Comparison of ENCODE assay signal across 18 cellular contexts in the genomic region with DNA sequence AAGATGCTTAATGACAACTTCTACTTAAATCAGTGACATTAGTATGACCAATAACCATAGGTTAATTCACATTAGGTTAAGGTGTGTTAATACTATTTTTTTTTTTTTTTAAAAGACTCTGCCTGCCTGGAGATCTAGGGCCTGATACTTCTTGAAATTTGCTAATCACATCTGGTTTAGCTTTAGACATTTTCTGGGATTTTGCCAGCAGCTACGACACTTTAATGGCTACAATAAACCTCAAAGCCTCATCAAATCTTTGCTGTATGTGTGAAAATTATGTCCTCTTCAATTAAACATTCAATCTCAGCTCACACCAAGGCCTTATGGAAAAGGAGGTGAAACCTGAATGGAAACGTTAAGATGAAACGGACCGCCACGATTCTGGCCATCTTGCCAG.
"Had no signal": no experiment of that assay in that cellular context is flagged by ENCODE, and none has a peak within 500 bp of the region (broad histone marks: within the 10 kb centered on the region; RNA-seq: fewer than 3 reads in every experiment).

No MANE protein-coding gene starts in this region.

- H3K4me1 ChIP-seq: foreskin keratinocyte, psoas muscle, right lobe of liver, spleen had no signal

- H3K4me1 Mint-ChIP-seq: stimulated activated memory B cell treated with anti-CD40 and anti-IgM and Interleukin-4, amounts not matched to agents 10 μg/mL and 1 μg/mL and 100 μg/mL, for 72 hours had no signal

- H3K9me3 ChIP-seq: neutrophil, psoas muscle, right lobe of liver, spleen had no signal

- H3K9me3 Mint-ChIP-seq: stimulated activated naive CD8-positive, alpha-beta T cell treated with anti-CD3 and anti-CD28 coated beads, Interleukin-15, Interleukin-2, amounts not matched to agents 100 ng/mL and 50 ng/mL, for 24 hours had no signal

- DNase-seq: cortex of kidney; effector memory CD4-positive, alpha-beta T cell; foreskin keratinocyte; head of caudate nucleus; left colon; naive thymus-derived CD4-positive, alpha-beta T cell; psoas muscle; retina; right lobe of liver; spleen; stimulated activated CD4-positive, alpha-beta T cell treated with anti-CD3 and anti-CD28 coated beads, Interleukin-15, amount 100 ng/mL, for 24 hours; stimulated activated CD4-positive, alpha-beta T cell treated with anti-CD3 and anti-CD28 coated beads, Interleukin-1b, Interleukin-23, amount 100 ng/mL, for 48 hours; stimulated activated CD4-positive, alpha-beta T cell treated with anti-CD3 and anti-CD28 coated beads, Interleukin-4, amount 100 ng/mL, for 24 hours; trophoblast cell had no signal

- H3K4me3 ChIP-seq: hepatocyte, psoas muscle, right lobe of liver, spleen had no signal

- H3K36me3 Mint-ChIP-seq: stimulated activated memory B cell treated with anti-CD40 and anti-IgM and Interleukin-4, amounts not matched to agents 10 μg/mL and 1 μg/mL and 100 μg/mL, for 72 hours had no signal

- H3K27ac ChIP-seq: foreskin keratinocyte, neutrophil, psoas muscle, right lobe of liver, spleen had no signal

- H3K79me2 ChIP-seq: hepatocyte had no signal

- H3K4me3 Mint-ChIP-seq: naive thymus-derived CD4-positive, alpha-beta T cell; stimulated activated memory B cell treated with anti-CD40 and anti-IgM and Interleukin-4, amounts not matched to agents 10 μg/mL and 1 μg/mL and 100 μg/mL, for 72 hours; stimulated activated naive CD8-positive, alpha-beta T cell treated with anti-CD3 and anti-CD28 coated beads, Interleukin-15, Interleukin-2, amounts not matched to agents 100 ng/mL and 50 ng/mL, for 24 hours had no signal

- H3K36me3 ChIP-seq: neutrophil, right lobe of liver, spleen had no signal

- H2AFZ ChIP-seq: hepatocyte had no signal

- H3K27ac Mint-ChIP-seq: naive thymus-derived CD4-positive, alpha-beta T cell; stimulated activated memory B cell treated with anti-CD40 and anti-IgM and Interleukin-4, amounts not matched to agents 10 μg/mL and 1 μg/mL and 100 μg/mL, for 72 hours; stimulated activated naive CD8-positive, alpha-beta T cell treated with anti-CD3 and anti-CD28 coated beads, Interleukin-15, Interleukin-2, amounts not matched to agents 100 ng/mL and 50 ng/mL, for 24 hours had no signal

- H3K27me3 Mint-ChIP-seq: naive thymus-derived CD4-positive, alpha-beta T cell; stimulated activated memory B cell treated with anti-CD40 and anti-IgM and Interleukin-4, amounts not matched to agents 10 μg/mL and 1 μg/mL and 100 μg/mL, for 72 hours; stimulated activated naive CD8-positive, alpha-beta T cell treated with anti-CD3 and anti-CD28 coated beads, Interleukin-15, Interleukin-2, amounts not matched to agents 100 ng/mL and 50 ng/mL, for 24 hours had no signal

- H3K27me3 ChIP-seq: foreskin keratinocyte, hepatocyte, neutrophil, right lobe of liver, spleen had no signal

- H3K4me2 ChIP-seq: hepatocyte had no signal
